ENCODE assay signal across 1 cellular context in genomic region chr7:56074371-56074791, GRCh38.
TF ChIP-seq lines count a peak whose summit lies in the region.

No MANE protein-coding gene starts in this region.

TF ChIP-seq in neural cell, 6 proteins besides CTCF, POLR2A, EP300 and RAD21:
- TF ChIP-seq REST (IDR thresholded peaks at IDR 0.05; ENCODE audit: borderline replicate concordance) (no peak), SMC3 (conservative IDR thresholded peaks at IDR 0.05; ENCODE audit: poor library complexity) (peak; percentile 80)
